In the genomic region with DNA sequence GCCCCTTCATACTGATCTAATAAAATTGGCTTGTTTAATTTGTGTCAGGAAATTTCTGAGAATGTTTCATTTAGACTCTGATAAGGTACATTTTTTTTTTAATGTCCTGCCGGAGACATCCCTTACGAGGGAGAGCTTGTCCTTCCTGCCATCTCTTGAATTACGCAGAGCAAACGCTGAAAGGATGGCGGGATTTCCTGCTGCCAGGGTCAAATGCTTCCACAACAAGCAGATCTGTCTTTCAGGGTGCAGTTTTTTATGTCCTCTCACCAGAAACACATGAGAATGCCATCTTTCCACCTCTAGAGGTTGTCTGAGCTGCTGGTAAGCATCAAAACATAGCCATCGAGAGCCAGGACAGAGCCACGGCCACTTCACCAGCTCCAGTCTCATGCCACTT, we compare ENCODE assay signal across 1 cellular context.
TF ChIP-seq lines count a peak whose summit lies in the region.

No MANE protein-coding gene starts in this region.

TF ChIP-seq in endothelial cell of umbilical vein, 7 proteins besides CTCF, POLR2A, EP300 and RAD21 (continued from another document):
- TF ChIP-seq EZH2 (IDR thresholded peaks at IDR 0.05; ENCODE audit: borderline replicate concordance, low read depth, low read length, severe bottlenecking): no peak
- no peak for TF ChIP-seq POLR2AphosphoS5 (IDR thresholded peaks at IDR 0.05; ENCODE audit: insufficient read depth, low read depth, low read length)
- TF ChIP-seq GATA2 (IDR thresholded peaks at IDR 0.05; ENCODE audit: insufficient read depth, insufficient read length, low read depth, low read length): no peak
- no peak for TF ChIP-seq JUN (IDR thresholded peaks at IDR 0.05; ENCODE audit: borderline replicate concordance, insufficient read depth, insufficient read length, low read depth)
- no peak for TF ChIP-seq FOS (IDR thresholded peaks at IDR 0.05; ENCODE audit: borderline replicate concordance, insufficient read depth, low read length)
